ENCODE assay signal across 27 cellular contexts in genomic region chr5:3612561-3613175, GRCh38. TPM values are rescaled to one million over a fixed set of nuclear protein-coding genes. Genes with fewer than 3 reads are reported as not detected.
"Had no signal": no experiment of that assay in that cellular context is flagged by ENCODE, and none has a peak within 500 bp of the region (broad histone marks: within the 10 kb centered on the region; RNA-seq: fewer than 3 reads in every experiment).

No MANE protein-coding gene starts in this region.

- H3K36me3 ChIP-seq: esophagus squamous epithelium, left ventricle myocardium inferior, neutrophil, sigmoid colon, vagina had no signal

- H3K4me1 ChIP-seq: esophagus squamous epithelium, left ventricle myocardium inferior, sigmoid colon, testis, vagina had no signal

- H3K4me2 ChIP-seq: smooth muscle cell had no signal

- H3K9me3 ChIP-seq: esophagus squamous epithelium, left ventricle myocardium inferior, neutrophil, sigmoid colon, testis, vagina had no signal

- H3K4me3 Mint-ChIP-seq: activated B cell treated with CpG ODN at 0.5 μM for 24 hours; activated CD4-positive, alpha-beta T cell treated with anti-CD3 and anti-CD28 coated beads for 36 hours; activated naive CD8-positive, alpha-beta T cell treated with anti-CD3 and anti-CD28 coated beads for 36 hours; activated T-cell treated with anti-CD3 and anti-CD28 coated beads, Interleukin-2, amount 50 U/mL, for 4 hours; mesothelial cell of epicardium; natural killer cell treated with Interleukin-12 subunit alpha and Interleukin-12 subunit beta and Interleukin-15 and Interleukin-18, amount 100 ng/mL, for 72 hours; stimulated activated naive B cell treated with anti-CD40 and anti-IgM and Interleukin-4, amounts not matched to agents 10 μg/mL and 1 μg/mL and 100 μg/mL, for 72 hours had no signal

- H3K27ac Mint-ChIP-seq: activated B cell treated with CpG ODN at 0.5 μM for 24 hours; activated CD4-positive, alpha-beta T cell treated with anti-CD3 and anti-CD28 coated beads for 36 hours; activated naive CD8-positive, alpha-beta T cell treated with anti-CD3 and anti-CD28 coated beads for 36 hours; activated T-helper 2 cell treated with anti-CD3 and anti-CD28 coated beads, Interferon-gamma antibody, Interleukin-2, Interleukin-4, amounts not matched to agents 10 μg/mL and 5 μg/mL and 100 μg/mL, durations not matched to agents 14 hours and 24 hours and 36 hours; mesothelial cell of epicardium; natural killer cell treated with Interleukin-12 subunit alpha and Interleukin-12 subunit beta and Interleukin-15 and Interleukin-18, amount 100 ng/mL, for 72 hours; stimulated activated naive B cell treated with anti-CD40 and anti-IgM and Interleukin-4, amounts not matched to agents 10 μg/mL and 1 μg/mL and 100 μg/mL, for 72 hours had no signal

- H3K27me3 ChIP-seq: testis, vagina had no signal

- ATAC-seq: activated CD4-positive, alpha-beta T cell treated with anti-CD3 and anti-CD28 coated beads for 36 hours; activated T-cell treated with anti-CD3 and anti-CD28 coated beads, Interleukin-2, amount 50 U/mL, for 4 hours; natural killer cell treated with Interleukin-12 subunit alpha and Interleukin-12 subunit beta and Interleukin-15 and Interleukin-18, amount 100 ng/mL, for 72 hours; stimulated activated naive B cell treated with anti-CD40 and anti-IgM and Interleukin-4, amounts not matched to agents 10 μg/mL and 1 μg/mL and 100 μg/mL, for 72 hours had no signal

- DNase-seq: activated B cell treated with CpG ODN at 0.5 μM for 24 hours; activated CD4-positive, alpha-beta T cell treated with anti-CD3 and anti-CD28 coated beads for 36 hours; activated CD4-positive, alpha-beta T cell treated with anti-CD3 and anti-CD28 coated beads, Interleukin-2, amount 50 U/mL, for 4 hours; activated CD8-positive, alpha-beta memory T cell treated with anti-CD3 and anti-CD28 coated beads for 24 hours; activated CD8-positive, alpha-beta memory T cell treated with anti-CD3 and anti-CD28 coated beads, Interleukin-2, amount 50 U/mL, for 48 hours; activated naive CD4-positive, alpha-beta T cell treated with Interleukin-2 at 50 U/mL for 16 hours; activated naive CD8-positive, alpha-beta T cell treated with anti-CD3 and anti-CD28 coated beads for 36 hours; activated T-cell treated with anti-CD3 and anti-CD28 coated beads, Interleukin-2, amount 50 U/mL, for 4 hours; cerebellar nuclear complex; esophagus squamous epithelium; kidney glomerular epithelial cell; left ventricle myocardium inferior; sigmoid colon; stimulated activated CD4-positive, alpha-beta T cell treated with anti-CD3 and anti-CD28 coated beads, Interleukin-15, amount 100 ng/mL, for 24 hours; stimulated activated naive B cell treated with anti-CD40 and anti-IgM and Interleukin-4, amounts not matched to agents 10 μg/mL and 1 μg/mL and 100 μg/mL, for 72 hours; T1000; testis; trophoblast cell had no signal

- H3K36me3 Mint-ChIP-seq: activated naive CD8-positive, alpha-beta T cell treated with anti-CD3 and anti-CD28 coated beads for 36 hours; natural killer cell treated with Interleukin-12 subunit alpha and Interleukin-12 subunit beta and Interleukin-15 and Interleukin-18, amount 100 ng/mL, for 72 hours; stimulated activated naive B cell treated with anti-CD40 and anti-IgM and Interleukin-4, amounts not matched to agents 10 μg/mL and 1 μg/mL and 100 μg/mL, for 72 hours had no signal

- H3K4me3 ChIP-seq: coronary artery, esophagus squamous epithelium, left ventricle myocardium inferior, sigmoid colon, smooth muscle cell, testis, vagina had no signal

- H3K9me3 Mint-ChIP-seq: activated B cell treated with CpG ODN at 0.5 μM for 24 hours; activated naive CD8-positive, alpha-beta T cell treated with anti-CD3 and anti-CD28 coated beads for 36 hours; activated T-cell treated with anti-CD3 and anti-CD28 coated beads, Interleukin-2, amount 50 U/mL, for 4 hours; activated T-helper 2 cell treated with anti-CD3 and anti-CD28 coated beads, Interferon-gamma antibody, Interleukin-2, Interleukin-4, amounts not matched to agents 10 μg/mL and 5 μg/mL and 100 μg/mL, durations not matched to agents 14 hours and 24 hours and 36 hours; mesothelial cell of epicardium; natural killer cell treated with Interleukin-12 subunit alpha and Interleukin-12 subunit beta and Interleukin-15 and Interleukin-18, amount 100 ng/mL, for 72 hours had no signal

- H3K27ac ChIP-seq: coronary artery, esophagus squamous epithelium, left ventricle myocardium inferior, neutrophil, sigmoid colon, testis, vagina had no signal

- H3K4me1 Mint-ChIP-seq: activated B cell treated with CpG ODN at 0.5 μM for 24 hours; activated CD4-positive, alpha-beta T cell treated with anti-CD3 and anti-CD28 coated beads for 36 hours; activated naive CD8-positive, alpha-beta T cell treated with anti-CD3 and anti-CD28 coated beads for 36 hours; stimulated activated naive B cell treated with anti-CD40 and anti-IgM and Interleukin-4, amounts not matched to agents 10 μg/mL and 1 μg/mL and 100 μg/mL, for 72 hours had no signal

RNA-seq across cellular contexts. Expression of gene IRX1, which starts 17.0 kb away (rescaled TPM):
- total RNA-seq: activated B cell treated with CpG ODN at 0.5 μM for 24 hours; activated CD4-positive, alpha-beta T cell treated with anti-CD3 and anti-CD28 coated beads for 36 hours; activated naive CD8-positive, alpha-beta T cell treated with anti-CD3 and anti-CD28 coated beads for 36 hours; activated T-cell treated with anti-CD3 and anti-CD28 coated beads, Interleukin-2, amount 50 U/mL, for 4 hours; activated T-helper 2 cell treated with anti-CD3 and anti-CD28 coated beads, Interferon-gamma antibody, Interleukin-2, Interleukin-4, amounts not matched to agents 10 μg/mL and 5 μg/mL and 100 μg/mL, durations not matched to agents 14 hours and 24 hours and 36 hours; lung microvascular endothelial cell; natural killer cell treated with Interleukin-12 subunit alpha and Interleukin-12 subunit beta and Interleukin-15 and Interleukin-18, amount 100 ng/mL, for 72 hours; sigmoid colon; T-helper 1 cell treated with Interleukin-12 subunit alpha and Interleukin-12 subunit beta and Interleukin-4 antibody, amounts not matched to agents 30 ng/mL and 1 ng/mL, for 36 hours; vagina had no signal
